In genomic region chr5:168822745-168823281, GRCh38 we compare ENCODE assay signal across 14 cellular contexts.
DNase-seq lines count a peak whose midpoint lies in the region; ATAC-seq, FAIRE-seq and TF ChIP-seq lines count a peak whose summit lies in the region.
"Had no signal": no experiment of that assay in that cellular context is flagged by ENCODE, and none has a peak within 500 bp of the region (broad histone marks: within the 10 kb centered on the region; RNA-seq: fewer than 3 reads in every experiment).

No MANE protein-coding gene starts in this region.

- no peak overlapping the region for H2AFZ ChIP-seq in parathyroid adenoma
- H2AFZ ChIP-seq: PC-9 had no signal

- DNase-seq in GM03348 (ENCODE audit: low spot score) = peak; percentile 31
- DNase-seq in activated naive CD8-positive, alpha-beta T cell treated with anti-CD3 and anti-CD28 coated beads for 36 hours = no peak
- no peak for DNase-seq in pancreas
- DNase-seq: activated CD8-positive, alpha-beta memory T cell treated with anti-CD3 and anti-CD28 coated beads, Interleukin-2, amount 50 U/mL, for 48 hours; KBM-7; NCI-H2029 treated with DMSO at 0.1 percent for 48 hours; PC-9; posterior cingulate gyrus; stimulated activated CD4-positive, alpha-beta T cell treated with anti-CD3 and anti-CD28 coated beads, Interleukin-4, amount 100 ng/mL, for 1 hour had no signal

- H3K27ac ChIP-seq in parathyroid adenoma = peak overlapping the region; percentile 24
- H3K27ac ChIP-seq in pancreas = no peak overlapping the region
- H3K27ac ChIP-seq: PC-9 had no signal

- peak overlapping the region; percentile 64 for H3K27ac Mint-ChIP-seq in activated naive CD8-positive, alpha-beta T cell treated with anti-CD3 and anti-CD28 coated beads for 36 hours

- no peaks in the 10 kb centered on the region for H3K9me3 Mint-ChIP-seq in activated naive CD8-positive, alpha-beta T cell treated with anti-CD3 and anti-CD28 coated beads for 36 hours

- H3K79me2 ChIP-seq in parathyroid adenoma = peaks cover 6% of the 10 kb centered on the region

- no peak for TF ChIP-seq CTCF in parathyroid adenoma (IDR thresholded peaks at IDR 0.05)
- no peak for TF ChIP-seq CTCF in pancreas (IDR thresholded peaks at IDR 0.05)

- H3K4me3 Mint-ChIP-seq in activated naive CD8-positive, alpha-beta T cell treated with anti-CD3 and anti-CD28 coated beads for 36 hours = no peak overlapping the region

- peaks cover 22% of the 10 kb centered on the region for H3K27me3 Mint-ChIP-seq in activated naive CD8-positive, alpha-beta T cell treated with anti-CD3 and anti-CD28 coated beads for 36 hours

- H3K27me3 ChIP-seq in parathyroid adenoma (ENCODE audit: control insufficient read depth, insufficient read depth, low read length) (no peaks in the 10 kb centered on the region), pancreas (peaks cover 0 to 4% (median 0%) of the 10 kb centered on the region in 4 donors)

- 80 to 90% methylated on average over 10 of the region's 10 CpGs for WGBS in pancreas, 2 donors

- H3K4me2 ChIP-seq in parathyroid adenoma (ENCODE audit: low read length) = peak overlapping the region; percentile 9
- H3K4me2 ChIP-seq: PC-9 had no signal

- H3K9me3 ChIP-seq in parathyroid adenoma (ENCODE audit: control insufficient read depth, low read length) = no peaks in the 10 kb centered on the region
- H3K9me3 ChIP-seq in pancreas = no peaks in the 10 kb centered on the region

- ATAC-seq in HG02852 (IDR thresholded peaks at IDR 0.05; ENCODE audit: unreplicated experiment) (peak; percentile 47), GM21786 (IDR thresholded peaks at IDR 0.05; ENCODE audit: unreplicated experiment) (no peak), GM18517 (IDR thresholded peaks at IDR 0.05; ENCODE audit: unreplicated experiment) (no peak), pancreas (no peak)
- ATAC-seq: HCT116 had no signal

- H3K36me3 Mint-ChIP-seq in activated naive CD8-positive, alpha-beta T cell treated with anti-CD3 and anti-CD28 coated beads for 36 hours = no peaks in the 10 kb centered on the region

- H3K4me3 ChIP-seq in parathyroid adenoma (ENCODE audit: low read depth, low read length) = no peak overlapping the region
- H3K4me3 ChIP-seq in pancreas = no peak overlapping the region
- H3K4me3 ChIP-seq: PC-9 had no signal

- intact Hi-C loops in pancreas (cut with DNase I) = no loop called here

- H3K9ac ChIP-seq in parathyroid adenoma = no peak overlapping the region

- H3K36me3 ChIP-seq in parathyroid adenoma (ENCODE audit: control insufficient read depth, insufficient read depth, low read length) (no peaks in the 10 kb centered on the region), pancreas (no peaks in the 10 kb centered on the region)

- peaks cover 17% of the 10 kb centered on the region for H3K4me1 Mint-ChIP-seq in activated naive CD8-positive, alpha-beta T cell treated with anti-CD3 and anti-CD28 coated beads for 36 hours

- FAIRE-seq in pancreas (lab: Jason Lieb, UNC) = no peak

- H3K4me1 ChIP-seq in parathyroid adenoma (peaks cover 38% of the 10 kb centered on the region), pancreas (no peaks in the 10 kb centered on the region)
